8 cellular contexts compared by ENCODE assay signal in genomic region chr20:9617940-9618339, GRCh38.
A peak's percentile ranks its signal among the peaks of the same experiment; 100 is the strongest.
DNase-seq lines count a peak whose midpoint lies in the region; FAIRE-seq and TF ChIP-seq lines count a peak whose summit lies in the region.

No MANE protein-coding gene starts in this region.

- H3K4me1 ChIP-seq in SJCRH30 (no peaks in the 10 kb centered on the region), hepatocyte (ENCODE audit: insufficient read depth) (no peaks in the 10 kb centered on the region)

- no peaks in the 10 kb centered on the region for H3K9me3 Mint-ChIP-seq in activated naive CD8-positive, alpha-beta T cell treated with anti-CD3 and anti-CD28 coated beads for 36 hours

- H3K9me3 ChIP-seq in SJCRH30 (replicated peaks) (no peaks in the 10 kb centered on the region), hepatocyte (ENCODE audit: low read depth) (no peaks in the 10 kb centered on the region)

- TF ChIP-seq POLR2A in lower leg skin (IDR thresholded peaks at IDR 0.05) = no peak
- TF ChIP-seq POLR2A in GM12891 (IDR thresholded peaks at IDR 0.05; ENCODE audit: low read depth, low read length) = no peak

- no peaks in the 10 kb centered on the region for H3K79me2 ChIP-seq in hepatocyte

- no peaks in the 10 kb centered on the region for H3K36me3 ChIP-seq in SJCRH30
- H3K36me3 ChIP-seq in hepatocyte (replicated peaks; ENCODE audit: insufficient read depth, low read depth) = no peaks in the 10 kb centered on the region

- no peaks in the 10 kb centered on the region for H3K9me2 ChIP-seq in hepatocyte (replicated peaks; ENCODE audit: insufficient read depth)

- intact Hi-C loops in lower leg skin (cut with DNase I; ENCODE audit: low total_unique reads) = loop anchor here (10.0 kb wide), 1 partner anchor 297 kb away; no protein-coding TSS in a partner anchor

- H3K4me3 ChIP-seq in SJCRH30 = no peak overlapping the region
- H3K4me3 ChIP-seq in hepatocyte = no peak overlapping the region
- no peak overlapping the region for H3K4me3 ChIP-seq in lower leg skin (ENCODE audit: low read depth, poor library complexity, severe bottlenecking)

- no peak overlapping the region for H3K27ac Mint-ChIP-seq in activated naive CD8-positive, alpha-beta T cell treated with anti-CD3 and anti-CD28 coated beads for 36 hours

- no peak overlapping the region for H3K4me2 ChIP-seq in hepatocyte

- H3K27me3 ChIP-seq in SJCRH30 (no peaks in the 10 kb centered on the region), hepatocyte (no peaks in the 10 kb centered on the region)

- H3K27ac ChIP-seq in SJCRH30 (no peak overlapping the region), hepatocyte (no peak overlapping the region)

- in situ Hi-C loops in G401 (cut with HindIII; ENCODE audit: low sequenced_read_pairs) = no loop called here

- peak; percentile 76 for TF ChIP-seq CTCF in hepatocyte (IDR thresholded peaks at IDR 0.05; ENCODE audit: poor library complexity)
- TF ChIP-seq CTCF in lower leg skin (IDR thresholded peaks at IDR 0.05) = no peak

- peak; percentile 92 for DNase-seq in G401 (ENCODE audit: low spot score)
- peak; percentile 50 for DNase-seq in NCI-H1105 treated with DMSO at 0.1 percent for 48 hours (lab: John Stamatoyannopoulos, UW)
- peak; percentile 7 to 31 for DNase-seq in SJCRH30
- DNase-seq in hepatocyte (ENCODE audit: low spot score) = peak; percentile 74
- no peak for DNase-seq in lower leg skin (ENCODE audit: low spot score in 2 of 2)
- DNase-seq in COLO829 (ENCODE audit: low spot score) = no peak
- no peak for DNase-seq in GM12891 (ENCODE audit: insufficient read length, low spot score)
- DNase-seq in activated naive CD8-positive, alpha-beta T cell treated with anti-CD3 and anti-CD28 coated beads for 36 hours = no peak

- peaks cover 8% of the 10 kb centered on the region for H3K27me3 Mint-ChIP-seq in activated naive CD8-positive, alpha-beta T cell treated with anti-CD3 and anti-CD28 coated beads for 36 hours

- H4K20me1 ChIP-seq in hepatocyte (ENCODE audit: insufficient read depth, poor library complexity, severe bottlenecking) = no peaks in the 10 kb centered on the region

- no peak overlapping the region for H3K4me3 Mint-ChIP-seq in activated naive CD8-positive, alpha-beta T cell treated with anti-CD3 and anti-CD28 coated beads for 36 hours

- H3K36me3 Mint-ChIP-seq in activated naive CD8-positive, alpha-beta T cell treated with anti-CD3 and anti-CD28 coated beads for 36 hours = no peaks in the 10 kb centered on the region

- WGBS in hepatocyte (ENCODE audit: low lambda C conversion rate, missing lambda C conversion rate) = 75% methylated on average over 5 of the region's 5 CpGs
- 62 to 71% methylated on average over 5 of the region's 5 CpGs for WGBS in lower leg skin, 2 donors

- no peak overlapping the region for H2AFZ ChIP-seq in hepatocyte

- FAIRE-seq in GM12891 (lab: Jason Lieb, UNC) = no peak

- H3K4me1 Mint-ChIP-seq in activated naive CD8-positive, alpha-beta T cell treated with anti-CD3 and anti-CD28 coated beads for 36 hours = no peaks in the 10 kb centered on the region

TF ChIP-seq in GM12891, 5 proteins besides CTCF, POLR2A, EP300 and RAD21:
- no peak for TF ChIP-seq POU2F2 (IDR thresholded peaks at IDR 0.05; ENCODE audit: low read depth, low read length)
- TF ChIP-seq SPI1 (IDR thresholded peaks at IDR 0.05; ENCODE audit: low read depth, low read length) = no peak
- no peak for TF ChIP-seq PAX5 (IDR thresholded peaks at IDR 0.05; ENCODE audit: insufficient read depth, low read length, severe bottlenecking)
TF ChIP-seq in GM12891: peak in this region for 0.

Comparison
In these comparisons a context has a peak if more than half of its experiments do, and no peak if none do; other contexts are left out.
1. DNase-seq: peak in G401 (single experiment), NCI-H1105 treated with DMSO at 0.1 percent for 48 hours (single experiment), SJCRH30 (2 of 2) and hepatocyte (single experiment); none in lower leg skin (0 of 2), COLO829 (single experiment), GM12891 (single experiment) and activated naive CD8-positive, alpha-beta T cell treated with anti-CD3 and anti-CD28 coated beads for 36 hours (single experiment).